ENCODE assay signal across 21 cellular contexts in genomic region chr19:53992815-53993214, GRCh38. TPM values are rescaled to one million over a fixed set of nuclear protein-coding genes. Genes with fewer than 3 reads are reported as not detected.
DNase-seq lines count a peak whose midpoint lies in the region; ATAC-seq, FAIRE-seq and TF ChIP-seq lines count a peak whose summit lies in the region.
"Had no signal": no experiment of that assay in that cellular context is flagged by ENCODE, and none has a peak within 500 bp of the region (broad histone marks: within the 10 kb centered on the region; RNA-seq: fewer than 3 reads in every experiment).

No MANE protein-coding gene starts in this region.

- POLR2A ChIA-PET in A549 (lab: Yijun Ruan, JAX) = interaction anchor here (1.1 kb wide), 1 partner anchor 12 kb away, joined by 3 read pairs; no protein-coding TSS in a partner anchor
- POLR2A ChIA-PET in WTC11 (lab: Charles Lee) = interaction anchor here (1.8 kb wide), 1 partner anchor 12 kb away, joined by 5 read pairs; no protein-coding TSS in a partner anchor

- no peaks in the 10 kb centered on the region for H3K79me2 ChIP-seq in parathyroid adenoma

- TF ChIP-seq CTCF in A549 (IDR thresholded peaks at IDR 0.05) (no peak), WTC11 (IDR thresholded peaks at IDR 0.05) (no peak), parathyroid adenoma (IDR thresholded peaks at IDR 0.05) (no peak)

- H3K27me3 ChIP-seq in parathyroid adenoma (ENCODE audit: control insufficient read depth, insufficient read depth, low read length) (peaks cover 13% of the 10 kb centered on the region), HAP-1 (ENCODE audit: low read depth) (no peaks in the 10 kb centered on the region)

- H3K9me3 ChIP-seq in A549 = no peaks in the 10 kb centered on the region
- H3K9me3 ChIP-seq in parathyroid adenoma (ENCODE audit: control insufficient read depth, low read length) = no peaks in the 10 kb centered on the region
- no peaks in the 10 kb centered on the region for H3K9me3 ChIP-seq in HAP-1

- H3K36me3 Mint-ChIP-seq in WTC11 = no peaks in the 10 kb centered on the region
- H3K36me3 Mint-ChIP-seq: CD4-positive, alpha-beta memory T cell had no signal

- H3K27ac Mint-ChIP-seq in WTC11 = no peak overlapping the region
- H3K27ac Mint-ChIP-seq: CD4-positive, alpha-beta memory T cell had no signal

- WGBS in A549 (ENCODE audit: missing lambda C conversion rate) = 92% methylated on average over 40 of the region's 43 CpGs

- in situ Hi-C loops in HAP-1 (cut with MboI; ENCODE audit: low sequenced_read_pairs) = no loop called here

- H3K4me2 ChIP-seq in A549 = peak overlapping the region; percentile 86; the same call in 2 of the 3 replicates
- H3K4me2 ChIP-seq in parathyroid adenoma (ENCODE audit: low read length) = peak overlapping the region; percentile 22

- H3K4me1 ChIP-seq in A549 = peaks cover 62% of the 10 kb centered on the region
- peaks cover 3% of the 10 kb centered on the region for H3K4me1 ChIP-seq in parathyroid adenoma
- no peaks in the 10 kb centered on the region for H3K4me1 ChIP-seq in HAP-1

- TF ChIP-seq POLR2A in A549 (IDR thresholded peaks at IDR 0.05; ENCODE audit: low read length) = no peak

- no peak for TF ChIP-seq EP300 in A549 (IDR thresholded peaks at IDR 0.05)

- DNase-seq in A549 (ENCODE audit: low read depth in 1 of 2, low spot score in 1 of 2) = no peak
- DNase-seq in D341Med (ENCODE audit: low spot score) = peak; percentile 27
- no peak for DNase-seq in WTC11 (ENCODE audit: low spot score)
- DNase-seq in T1000 (lab: John Stamatoyannopoulos, UW) = no peak
- no peak for DNase-seq in HK-2 (ENCODE audit: unreplicated experiment)
- DNase-seq in HAP-1 (ENCODE audit: low spot score in 2 of 2) = no peak
- DNase-seq: CD4-positive, alpha-beta memory T cell; DMS79; GDM1; HCEC 1CT had no signal

- H3K27ac ChIP-seq in A549 (peak overlapping the region; percentile 93 to 97), parathyroid adenoma (no peak overlapping the region)
- H3K27ac ChIP-seq: 22Rv1, C4-2B, HL-60 had no signal

- ATAC-seq in A549 = no peak
- no peak for ATAC-seq in WTC11
- ATAC-seq in GM19328 (IDR thresholded peaks at IDR 0.05; ENCODE audit: unreplicated experiment) = no peak

- no peak overlapping the region for H2AFZ ChIP-seq in parathyroid adenoma

- no peak overlapping the region for H3K4me3 ChIP-seq in A549
- no peak overlapping the region for H3K4me3 ChIP-seq in parathyroid adenoma (ENCODE audit: low read depth, low read length)
- no peak overlapping the region for H3K4me3 ChIP-seq in HAP-1

- H3K4me1 Mint-ChIP-seq in WTC11 = peaks cover 22% of the 10 kb centered on the region

- no peak for FAIRE-seq in A549 (lab: Jason Lieb, UNC)
- FAIRE-seq: D721Med, GM12892, GM18507, H1 had no signal

- H3K9ac ChIP-seq in parathyroid adenoma = no peak overlapping the region

- no peak for TF ChIP-seq RAD21 in A549 (conservative IDR thresholded peaks at IDR 0.05 in 1 of 2, IDR thresholded peaks at IDR 0.05 in 1 of 2)

- H3K4me3 Mint-ChIP-seq in WTC11 = peak overlapping the region; percentile 68; the same call in 1 of the 2 replicates

- peaks cover 61% of the 10 kb centered on the region for H3K27me3 Mint-ChIP-seq in WTC11 (ENCODE audit: low read depth)

- CTCF ChIA-PET in A549 (lab: Yijun Ruan, JAX) (interaction anchor here (1.1 to 4.6 kb wide), 10 partner anchors 12 to 184 kb away, joined by 3 to 45 read pairs (median 4); no protein-coding TSS in a partner anchor), WTC11 (lab: Charles Lee) (interaction anchor here (0.5 to 2.7 kb wide), 7 partner anchors 31 to 200 kb away, joined by 3 to 10 read pairs (median 3); no protein-coding TSS in a partner anchor)

- H3K36me3 ChIP-seq in parathyroid adenoma (ENCODE audit: control insufficient read depth, insufficient read depth, low read length) (no peaks in the 10 kb centered on the region), HAP-1 (replicated peaks) (no peaks in the 10 kb centered on the region)

- H3K9me3 Mint-ChIP-seq in WTC11 = no peaks in the 10 kb centered on the region
- H3K9me3 Mint-ChIP-seq: CD4-positive, alpha-beta memory T cell had no signal

TF ChIP-seq in A549, 52 proteins besides CTCF, POLR2A, EP300 and RAD21:
- no peak for TF ChIP-seq SMC3 (IDR thresholded peaks at IDR 0.05)
- no peak for TF ChIP-seq HOXA7 (CRISPR knock-in tag; IDR thresholded peaks at IDR 0.05)
- TF ChIP-seq GATA3 (IDR thresholded peaks at IDR 0.05; ENCODE audit: borderline replicate concordance) = no peak
- no peak for TF ChIP-seq RFX5 (IDR thresholded peaks at IDR 0.05)
- TF ChIP-seq, protein P1, sequence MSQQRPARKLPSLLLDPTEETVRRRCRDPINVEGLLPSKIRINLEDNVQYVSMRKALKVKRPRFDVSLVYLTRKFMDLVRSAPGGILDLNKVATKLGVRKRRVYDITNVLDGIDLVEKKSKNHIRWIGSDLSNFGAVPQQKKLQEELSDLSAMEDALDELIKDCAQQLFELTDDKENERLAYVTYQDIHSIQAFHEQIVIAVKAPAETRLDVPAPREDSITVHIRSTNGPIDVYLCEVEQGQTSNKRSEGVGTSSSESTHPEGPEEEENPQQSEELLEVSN (IDR thresholded peaks at IDR 0.05; ENCODE audit: borderline replicate concordance, low read depth) = no peak
- no peak for TF ChIP-seq TP53 (CRISPR knock-in tag; IDR thresholded peaks at IDR 0.05)
TF ChIP-seq in A549: peak in this region for 0.

TF ChIP-seq in WTC11, 78 proteins besides CTCF, POLR2A, EP300 and RAD21:
- TF ChIP-seq TCF7 (CRISPR knock-in tag; IDR thresholded peaks at IDR 0.05; ENCODE audit: low read depth) = no peak
TF ChIP-seq in WTC11: peak in this region for 0.

RNA-seq across cellular contexts. Expression of gene CACNG6, which starts 1.4 kb away (rescaled TPM):
- polyA plus RNA-seq in A549 (2011; rRNA removed) (15.6 and 16.2 TPM in 2 replicates), A549 (2017; fragmentation: RNase III; extraction: RNeasy Plus Mini Kit Qiagen cat#74134 plus additional on column Dnase treatment) (4.4 to 8.2 TPM (median 7.3 TPM) in 3 replicates)
- 11.5 and 18.6 TPM in 2 replicates for polyA plus RNA-seq in A549 (2012; cell fraction: cytosol; rRNA removed)
- 18.5 and 21.7 TPM in 2 replicates for polyA plus RNA-seq in A549 (2012; cell fraction: nucleus; rRNA removed)
- polyA minus RNA-seq in A549 (2011; rRNA and poly(A)+ RNA removed) = 8.8 and 9.3 TPM in 2 replicates
- 2.5 to 3.3 TPM (median 2.5 TPM) in 3 replicates for total RNA-seq in WTC11 (2021)
- total RNA-seq: A673; CD4-positive, alpha-beta memory T cell; HT1080 had no signal
- polyA plus RNA-seq: CD4-positive, alpha-beta memory T cell had no signal

RNA-seq across cellular contexts. Expression of gene CACNG8, which starts 30.1 kb away (rescaled TPM):
- polyA plus RNA-seq in A549 (2011; rRNA removed) (1.1 and 1.5 TPM in 2 replicates), A549 (2017; fragmentation: RNase III; extraction: RNeasy Plus Mini Kit Qiagen cat#74134 plus additional on column Dnase treatment) (4.6 to 6.9 TPM (median 5.8 TPM) in 3 replicates)
- polyA plus RNA-seq in A549 (2012; cell fraction: cytosol; rRNA removed) = 0.69 and 0.74 TPM in 2 replicates
- polyA plus RNA-seq in A549 (2012; cell fraction: nucleus; rRNA removed) = 3.2 and 5.0 TPM in 2 replicates
- 0.87 and 1.3 TPM in 2 replicates for polyA minus RNA-seq in A549 (2011; rRNA and poly(A)+ RNA removed)
- 12.5 to 15.7 TPM (median 15.1 TPM) in 3 replicates for total RNA-seq in WTC11 (2021)
- total RNA-seq: CD4-positive, alpha-beta memory T cell had no signal
- polyA plus RNA-seq: CD4-positive, alpha-beta memory T cell had no signal
